Comparison of ENCODE assay signal across 1 cellular context in the genomic region with DNA sequence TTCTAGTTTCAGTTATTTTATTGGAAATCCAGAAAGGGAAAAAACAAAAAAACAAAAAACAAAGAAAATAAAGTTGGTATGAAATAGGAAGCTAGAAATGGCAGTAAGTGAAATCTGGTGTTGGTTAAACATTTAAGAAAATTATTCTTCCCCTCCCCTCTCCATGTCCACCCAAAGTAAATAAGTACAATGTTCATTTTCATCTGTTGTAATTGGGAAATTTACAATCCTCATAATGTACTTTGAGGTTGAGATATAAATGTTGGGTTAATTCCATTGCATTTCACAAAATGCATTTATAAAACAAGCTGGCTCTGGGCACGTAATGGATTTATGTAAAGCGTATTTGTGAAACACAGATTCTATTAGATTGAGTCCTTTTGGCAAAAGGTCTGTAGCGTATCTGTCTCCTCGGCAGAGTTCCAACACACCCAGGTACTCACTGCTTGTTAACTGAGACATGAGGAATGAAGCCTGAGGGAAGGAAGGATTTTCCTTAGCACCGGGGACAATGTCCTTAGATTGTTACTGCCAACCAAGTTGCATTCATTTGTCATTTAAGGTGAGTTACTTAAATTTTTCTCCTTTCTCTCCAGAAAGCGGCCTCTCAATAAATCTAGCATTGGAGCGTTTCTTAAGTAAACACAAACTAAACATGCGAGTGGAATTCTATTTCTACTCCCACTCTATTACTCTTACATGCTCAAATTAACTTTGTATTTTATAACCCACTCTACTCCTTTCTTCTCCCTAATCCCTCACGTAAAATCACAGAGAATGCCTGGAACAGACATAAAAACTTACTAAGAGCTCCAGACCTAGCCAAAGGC.
TF ChIP-seq lines count a peak whose summit lies in the region.

No MANE protein-coding gene starts in this region.

TF ChIP-seq in H1, 55 proteins besides CTCF, POLR2A, EP300 and RAD21:
- TF ChIP-seq TAF1 (IDR thresholded peaks at IDR 0.05; ENCODE audit: low read depth, low read length) (no peak), TAF7 (optimal IDR thresholded peaks at IDR 0.05; ENCODE audit: borderline replicate concordance, low read depth, low read length) (no peak)
